ENCODE assay signal across 17 cellular contexts in the genomic region with DNA sequence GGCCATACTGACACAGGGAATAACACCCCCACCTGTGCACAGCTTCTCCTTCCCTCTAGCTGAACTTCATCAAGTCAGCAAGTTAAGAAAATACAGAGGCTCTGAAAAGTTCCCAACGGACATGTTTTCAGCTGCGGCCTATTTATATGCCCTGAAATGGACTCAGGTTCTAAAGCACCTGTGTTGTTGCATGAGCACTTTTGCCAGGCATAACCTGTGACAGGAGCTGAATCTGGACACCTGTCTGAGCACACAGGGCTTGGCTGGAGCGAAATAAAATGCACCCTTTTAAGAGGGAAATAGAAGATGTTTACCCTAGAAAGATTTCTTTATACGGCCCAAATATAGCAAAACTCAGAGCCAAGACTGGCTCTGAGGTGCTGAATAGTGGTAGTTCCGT. TPM values are rescaled to one million over a fixed set of nuclear protein-coding genes. Genes with fewer than 3 reads are reported as not detected.
DNase-seq lines count a peak whose midpoint lies in the region; ATAC-seq and TF ChIP-seq lines count a peak whose summit lies in the region.
"Had no signal": no experiment of that assay in that cellular context is flagged by ENCODE, and none has a peak within 500 bp of the region (broad histone marks: within the 10 kb centered on the region; RNA-seq: fewer than 3 reads in every experiment).

No MANE protein-coding gene starts in this region.

- TF ChIP-seq POLR2A in esophagus muscularis mucosa (IDR thresholded peaks at IDR 0.05; ENCODE audit: low read depth) = no peak

- POLR2A ChIA-PET in PC-3 (lab: Charles Lee; ENCODE audit: unreplicated experiment) = no interaction called here

- intact Hi-C loops in esophagus muscularis mucosa (cut with DNase I) (no loop called here), PC-3 (cut with micrococcal nuclease) (no loop called here)

- no peaks in the 10 kb centered on the region for H3K36me3 ChIP-seq in esophagus muscularis mucosa
- no peaks in the 10 kb centered on the region for H3K36me3 ChIP-seq in PC-3 (ENCODE audit: low read depth, low read length)
- H3K36me3 ChIP-seq: BE2C had no signal

- no peak for TF ChIP-seq EP300 in esophagus muscularis mucosa (IDR thresholded peaks at IDR 0.05)

- H3K4me1 ChIP-seq in esophagus muscularis mucosa (peaks cover 0 to 7% (median 3%) of the 10 kb centered on the region in 4 donors), PC-3 (ENCODE audit: insufficient read depth, low read length) (no peaks in the 10 kb centered on the region)
- H3K4me1 ChIP-seq: BE2C had no signal

- H3F3A ChIP-seq in PC-3 (ENCODE audit: low read length, unreplicated experiment) = no peaks in the 10 kb centered on the region

- no peaks in the 10 kb centered on the region for H3K27me3 ChIP-seq in esophagus muscularis mucosa
- no peaks in the 10 kb centered on the region for H3K27me3 ChIP-seq in PC-3 (ENCODE audit: low read length)

- peak overlapping the region; percentile 38 for H3K27ac ChIP-seq in C4-2B
- peak overlapping the region; percentile 45 for H3K27ac ChIP-seq in VCaP
- H3K27ac ChIP-seq in esophagus muscularis mucosa (replicated peaks in 1 of 4) = no peak overlapping the region
- H3K27ac ChIP-seq in temporal lobe (ENCODE audit: low read depth, low read length) = peak overlapping the region; percentile 89
- no peak overlapping the region for H3K27ac ChIP-seq in PC-3 (ENCODE audit: low read length)

- H2AFZ ChIP-seq in PC-3 (ENCODE audit: low read length) = no peak overlapping the region

- BruUV-seq in PC-3 (replicated peaks; lab: Mats Ljungman, UMichigan) = no TSS peak

- no peak overlapping the region for H3K4me2 ChIP-seq in PC-3 (ENCODE audit: low read length)

- no peak for ATAC-seq in PC-3
- ATAC-seq: CD8-positive, alpha-beta T cell had no signal

- no peaks in the 10 kb centered on the region for H3K79me2 ChIP-seq in PC-3 (ENCODE audit: low read length)

- TF ChIP-seq CTCF in C4-2B (conservative IDR thresholded peaks at IDR 0.05) = no peak
- TF ChIP-seq CTCF in VCaP (conservative IDR thresholded peaks at IDR 0.05) = no peak
- TF ChIP-seq CTCF in esophagus muscularis mucosa (IDR thresholded peaks at IDR 0.05) = no peak
- TF ChIP-seq CTCF in PC-3 (conservative IDR thresholded peaks at IDR 0.05; ENCODE audit: low read depth, low read length) = no peak

- H4K20me1 ChIP-seq in PC-3 (ENCODE audit: low read length) = no peaks in the 10 kb centered on the region

- H3K9me3 ChIP-seq in esophagus muscularis mucosa (no peaks in the 10 kb centered on the region), PC-3 (ENCODE audit: low read length) (no peaks in the 10 kb centered on the region)
- H3K9me3 ChIP-seq: BE2C had no signal

- H3K9ac ChIP-seq in PC-3 (ENCODE audit: low read length) = no peak overlapping the region

- H3K4me3 ChIP-seq in esophagus muscularis mucosa (no peak overlapping the region), PC-3 (ENCODE audit: low read length) (no peak overlapping the region)

- 68% methylated on average over 5 of the region's 5 CpGs for WGBS in esophagus muscularis mucosa

- DNase-seq in esophagus muscularis mucosa (ENCODE audit: extremely low spot score) (peak; percentile 60), PC-3 (no peak), NCI-H146 treated with DMSO at 0.1 percent for 48 hours (lab: John Stamatoyannopoulos, UW; ENCODE audit: unreplicated experiment) (no peak), EL (no peak)
- DNase-seq: BE2C; CD8-positive, alpha-beta T cell; COR-L47; DMS153; DMS79 treated with DMSO at 0.1 percent for 48 hours; GDM1; HCEC 1CT; HFFc6; IMR-90; KBM-7 had no signal

- CTCF ChIA-PET in PC-3 (lab: Charles Lee) = no interaction called here

- no peaks in the 10 kb centered on the region for H3K9me2 ChIP-seq in PC-3 (replicated peaks; ENCODE audit: low read length)

RNA-seq across cellular contexts. Expression of a gene that starts 46.7 kb away (rescaled TPM):
- total RNA-seq in esophagus muscularis mucosa = 10 to 100 TPM; 29.8 to 51.4 (median 45.9) TPM
- total RNA-seq in temporal lobe = 9.8 TPM
- 8.6 and 8.8 TPM in 2 replicates for total RNA-seq in PC-3 (2014; rRNA removed)
- total RNA-seq: HFFc6 had no signal

Comparison
In these comparisons a context has a peak if more than half of its experiments do, and no peak if none do; other contexts are left out.
1. H3K27ac ChIP-seq: peak in C4-2B (single experiment), VCaP (single experiment) and temporal lobe (single experiment); none in esophagus muscularis mucosa (0 of 4) and PC-3 (single experiment).